Comparison of ENCODE assay signal across 8 cellular contexts in the genomic region with DNA sequence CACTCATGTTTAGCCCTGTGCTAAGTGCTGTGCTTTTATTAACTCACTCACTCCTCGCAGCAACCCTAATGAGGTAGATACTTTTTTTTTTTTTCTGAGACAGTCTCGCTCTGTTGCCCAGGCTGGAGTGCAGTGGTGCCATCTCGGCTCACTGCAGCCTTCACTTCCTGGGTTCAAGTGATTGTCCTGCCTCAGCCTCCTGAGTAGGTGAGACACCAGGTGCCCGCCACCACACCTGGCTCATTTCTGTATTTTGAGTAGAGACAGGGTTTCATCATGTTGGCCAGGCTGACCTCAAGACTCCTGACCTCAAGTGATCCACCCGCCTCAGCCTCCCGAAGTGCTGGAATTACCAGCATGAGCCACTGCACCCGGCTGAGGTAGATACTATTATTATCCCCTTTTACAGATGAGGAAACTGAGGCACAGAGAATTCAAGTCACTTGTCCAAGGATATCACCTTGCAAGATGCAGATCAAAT. TPM values are rescaled to one million over a fixed set of nuclear protein-coding genes. Genes with fewer than 3 reads are reported as not detected.
DNase-seq lines count a peak whose midpoint lies in the region; ATAC-seq and TF ChIP-seq lines count a peak whose summit lies in the region.

No MANE protein-coding gene starts in this region.

- POLR2A ChIA-PET in A673 (lab: Charles Lee; ENCODE audit: low non-redundant PET): interaction anchor here (0.7 kb wide), 1 partner anchor 11 kb away, joined by 10 read pairs; no protein-coding TSS in a partner anchor

- H3K9ac ChIP-seq in skeletal muscle satellite cell (ENCODE audit: low read depth, low read length): peak overlapping the region; percentile 87

- no peak for TF ChIP-seq CTCF in GM12875 (IDR thresholded peaks at IDR 0.05; ENCODE audit: borderline replicate concordance, insufficient read depth, low read depth, low read length)
- no peak for TF ChIP-seq CTCF in WERI-Rb-1 (IDR thresholded peaks at IDR 0.05; ENCODE audit: low read depth, low read length)
- TF ChIP-seq CTCF in A673 (conservative IDR thresholded peaks at IDR 0.05; ENCODE audit: low read depth, low read length): no peak

- H3K27ac ChIP-seq in WERI-Rb-1 (peak overlapping the region; percentile 85), A673 (ENCODE audit: low read depth, low read length, poor library complexity, severe bottlenecking) (no peak overlapping the region)

- H3K27me3 ChIP-seq in WERI-Rb-1 (ENCODE audit: insufficient read depth, low read depth, severe bottlenecking) (no peaks in the 10 kb centered on the region), skeletal muscle satellite cell (ENCODE audit: control insufficient read depth, insufficient read depth, low read length) (no peaks in the 10 kb centered on the region), A673 (replicated peaks; ENCODE audit: insufficient read depth, low read depth, low read length, poor library complexity) (no peaks in the 10 kb centered on the region)

- H3K4me1 ChIP-seq in skeletal muscle satellite cell (ENCODE audit: control insufficient read depth, insufficient read depth, low read length): peaks cover 56% of the 10 kb centered on the region
- H3K4me1 ChIP-seq in A673 (ENCODE audit: insufficient read depth, low read length, poor library complexity, severe bottlenecking): peaks cover 33% of the 10 kb centered on the region

- DNase-seq in WERI-Rb-1 (no peak), glomerular visceral epithelial cell (ENCODE audit: extremely low spot score) (peak; percentile 9), A673 (ENCODE audit: low spot score) (no peak), dermis blood vessel endothelial cell (no peak)

- H3K4me2 ChIP-seq in skeletal muscle satellite cell (ENCODE audit: low read length): peak overlapping the region; percentile 77

- H3K4me3 ChIP-seq in GM12875 (ENCODE audit: low read depth, low read length) (peak overlapping the region; percentile 71), WERI-Rb-1 (ENCODE audit: low read depth, low read length) (peak overlapping the region; percentile 88), skeletal muscle satellite cell (ENCODE audit: low read length) (peak overlapping the region; percentile 83), A673 (ENCODE audit: low read depth, low read length, poor library complexity, severe bottlenecking) (no peak overlapping the region)

- H3K36me3 ChIP-seq in WERI-Rb-1 (peaks cover 17% of the 10 kb centered on the region), skeletal muscle satellite cell (ENCODE audit: insufficient read depth, low read length) (peaks cover 13% of the 10 kb centered on the region), A673 (ENCODE audit: insufficient read depth, low read length, poor library complexity, severe bottlenecking) (no peaks in the 10 kb centered on the region)

- BruUV-seq in A673 (replicated peaks; lab: Mats Ljungman, UMichigan): no TSS peak

- no peak for ATAC-seq in GM18858 (IDR thresholded peaks at IDR 0.05; ENCODE audit: unreplicated experiment)
- no peak for ATAC-seq in GM21723 (IDR thresholded peaks at IDR 0.05; ENCODE audit: unreplicated experiment)

- CTCF ChIA-PET in A673 (lab: Charles Lee): no interaction called here

- H3K9me3 ChIP-seq in WERI-Rb-1 (ENCODE audit: severe bottlenecking): peaks cover 6% of the 10 kb centered on the region
- H3K9me3 ChIP-seq in skeletal muscle satellite cell (replicated peaks; ENCODE audit: low read length): no peaks in the 10 kb centered on the region
- H3K9me3 ChIP-seq in A673 (ENCODE audit: low read depth, low read length, poor library complexity, severe bottlenecking): no peaks in the 10 kb centered on the region

- intact Hi-C loops in A673 (cut with micrococcal nuclease; ENCODE audit: unreplicated experiment): loop anchor here (10.0 kb wide), 1 partner anchor 85 kb away; no protein-coding TSS in a partner anchor

RNA-seq across cellular contexts. Expression of gene ITPKC, which starts 2.5 kb away (rescaled TPM):
- 13.7 and 15.5 TPM in 2 replicates for total RNA-seq in skeletal muscle satellite cell (2012; rRNA removed)
- total RNA-seq in A673 (2021) (7.2 and 8.5 TPM in 2 replicates), dermis blood vessel endothelial cell (30.6 and 33.4 TPM in 2 replicates)

RNA-seq across cellular contexts. Expression of gene COQ8B, which starts 2.8 kb away (rescaled TPM):
- total RNA-seq in skeletal muscle satellite cell (2012; rRNA removed): 21.6 and 33.2 TPM in 2 replicates
- total RNA-seq in A673 (2021): 34.1 and 38.8 TPM in 2 replicates
- 31.8 and 38.8 TPM in 2 replicates for total RNA-seq in dermis blood vessel endothelial cell

RNA-seq across cellular contexts. Expression of gene NUMBL, which starts 29.0 kb away (rescaled TPM):
- total RNA-seq in skeletal muscle satellite cell (2012; rRNA removed): 37.5 and 44.3 TPM in 2 replicates
- 38.4 and 49.3 TPM in 2 replicates for total RNA-seq in A673 (2021)
- 27.2 and 48.0 TPM in 2 replicates for total RNA-seq in dermis blood vessel endothelial cell

RNA-seq across cellular contexts. Expression of gene ACTMAP, which starts 30.8 kb away (rescaled TPM):
- total RNA-seq in skeletal muscle satellite cell (2012; rRNA removed): 0.25 and 0.44 TPM in 2 replicates
- 17.1 and 20.8 TPM in 2 replicates for total RNA-seq in A673 (2021)
- total RNA-seq in dermis blood vessel endothelial cell: 1.0 and 2.0 TPM in 2 replicates

RNA-seq across cellular contexts. Expression of gene SNRPA, which starts 31.5 kb away (rescaled TPM):
- total RNA-seq in skeletal muscle satellite cell (2012; rRNA removed): 35.7 and 46.7 TPM in 2 replicates
- total RNA-seq in A673 (2021): 167 and 179 TPM in 2 replicates
- 22.1 and 45.8 TPM in 2 replicates for total RNA-seq in dermis blood vessel endothelial cell
